Comparison of ENCODE assay signal across 10 cellular contexts in the genomic region with DNA sequence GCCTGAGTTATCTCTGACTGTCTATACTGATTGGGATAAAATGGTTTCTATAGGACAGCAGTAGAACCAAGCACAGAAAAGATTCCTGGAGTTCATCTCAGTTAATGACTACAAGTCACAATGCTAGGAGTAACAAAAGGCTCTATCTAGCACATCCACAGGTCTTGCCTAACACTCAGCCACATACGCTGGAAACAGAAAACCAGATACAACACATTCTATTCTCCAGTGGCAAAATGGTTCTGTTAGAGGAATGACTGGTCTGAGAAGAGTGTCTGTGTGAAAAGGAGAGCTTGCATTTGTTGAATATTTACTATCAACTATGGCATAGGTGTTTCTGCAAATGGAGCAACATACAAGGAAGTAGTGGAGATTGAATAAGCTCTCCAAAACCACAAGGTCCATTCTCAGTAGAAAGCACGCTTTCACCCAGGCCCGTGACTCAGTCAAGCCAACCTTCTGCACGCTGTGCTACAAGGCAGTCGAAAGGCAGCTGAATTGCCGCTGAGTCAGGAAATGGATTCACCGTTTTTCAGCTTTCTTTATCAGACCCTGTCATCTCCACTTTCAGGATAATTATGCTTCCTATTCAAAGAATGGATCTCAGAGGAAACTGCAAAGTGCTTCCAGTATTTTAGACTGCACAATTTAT.
DNase-seq lines count a peak whose midpoint lies in the region; ATAC-seq, FAIRE-seq and TF ChIP-seq lines count a peak whose summit lies in the region.
"Had no signal": no experiment of that assay in that cellular context is flagged by ENCODE, and none has a peak within 500 bp of the region (broad histone marks: within the 10 kb centered on the region; RNA-seq: fewer than 3 reads in every experiment).

No MANE protein-coding gene starts in this region.

- peak overlapping the region; percentile 1 for H3K4me3 ChIP-seq in left ventricle myocardium inferior
- H3K4me3 ChIP-seq in right atrium auricular region: no peak overlapping the region

- H3K27me3 ChIP-seq in left ventricle myocardium inferior (ENCODE audit: low read depth) (no peaks in the 10 kb centered on the region), right atrium auricular region (no peaks in the 10 kb centered on the region)

- H3K27ac ChIP-seq in left ventricle myocardium inferior (replicated peaks): no peak overlapping the region
- no peak overlapping the region for H3K27ac ChIP-seq in right atrium auricular region
- no peak overlapping the region for H3K27ac ChIP-seq in epithelial cell of prostate

- TF ChIP-seq CTCF in left ventricle myocardium inferior (IDR thresholded peaks at IDR 0.05; ENCODE audit: borderline replicate concordance): no peak
- no peak for TF ChIP-seq CTCF in right atrium auricular region (IDR thresholded peaks at IDR 0.05)

- no peak for FAIRE-seq in urothelium cell line (lab: Jason Lieb, UNC)
- FAIRE-seq: islet of Langerhans had no signal

- peaks cover 5% of the 10 kb centered on the region for H3K9me3 ChIP-seq in left ventricle myocardium inferior (replicated peaks)
- H3K9me3 ChIP-seq in right atrium auricular region: no peaks in the 10 kb centered on the region

- intact Hi-C loops in left ventricle myocardium inferior (cut with micrococcal nuclease): no loop called here

- H3K4me1 ChIP-seq in left ventricle myocardium inferior (no peaks in the 10 kb centered on the region), right atrium auricular region (no peaks in the 10 kb centered on the region)

- H3K36me3 ChIP-seq in left ventricle myocardium inferior: no peaks in the 10 kb centered on the region
- H3K36me3 ChIP-seq in right atrium auricular region: no peaks in the 10 kb centered on the region

- no peak for DNase-seq in left ventricle myocardium inferior
- DNase-seq in right atrium auricular region (ENCODE audit: low spot score): no peak
- peak; percentile 56 for DNase-seq in OCI-M1 (lab: John Stamatoyannopoulos, UW)
- DNase-seq in epithelial cell of prostate (ENCODE audit: low read depth, low spot score): peak; percentile 84
- DNase-seq in urothelium cell line (ENCODE audit: low spot score): peak; percentile 44
- DNase-seq in NCI-H82 (lab: John Stamatoyannopoulos, UW): no peak
- DNase-seq: right cardiac atrium had no signal

- no peak for ATAC-seq in HG02642 (IDR thresholded peaks at IDR 0.05; ENCODE audit: poor library complexity, unreplicated experiment)
- ATAC-seq in HG03280 (IDR thresholded peaks at IDR 0.05; ENCODE audit: unreplicated experiment): no peak
- ATAC-seq: right cardiac atrium had no signal

Comparison
In these comparisons a context has a peak if more than half of its experiments do, and no peak if none do; other contexts are left out.
1. DNase-seq: peak in OCI-M1 (single experiment), epithelial cell of prostate (single experiment) and urothelium cell line (single experiment); none in left ventricle myocardium inferior (single experiment), right atrium auricular region (single experiment) and NCI-H82 (single experiment).